Comparison of ENCODE assay signal across 9 cellular contexts in genomic region chr17:77125432-77125901, GRCh38. TPM values are rescaled to one million over a fixed set of nuclear protein-coding genes. Genes with fewer than 3 reads are reported as not detected.
DNase-seq lines count a peak whose midpoint lies in the region; ATAC-seq, FAIRE-seq and TF ChIP-seq lines count a peak whose summit lies in the region.
"Had no signal": no experiment of that assay in that cellular context is flagged by ENCODE, and none has a peak within 500 bp of the region (broad histone marks: within the 10 kb centered on the region; RNA-seq: fewer than 3 reads in every experiment).

No MANE protein-coding gene starts in this region.

- POLR2A ChIA-PET in Panc1 (lab: Charles Lee): interaction anchor here (0.6 to 2.0 kb wide), 10 partner anchors 9 to 1957 kb away, joined by 3 to 8 read pairs (median 4); partner anchors contain the start of gene SEC14L1

- FAIRE-seq in G401.6 (lab: Jason Lieb, UNC): peak; percentile 98

- H3K27me3 ChIP-seq in Panc1 (ENCODE audit: control insufficient read depth, insufficient read depth, low read length) (no peaks in the 10 kb centered on the region), parathyroid adenoma (ENCODE audit: control insufficient read depth, insufficient read depth, low read length) (no peaks in the 10 kb centered on the region)

- H3K4me3 ChIP-seq in Panc1 (ENCODE audit: low read depth in 2 of 2, low read length in 2 of 2) (peak overlapping the region in 1 of 2 experiments; percentile 12; a peak in 1 of 4 replicates), epithelial cell of esophagus (ENCODE audit: low read length) (no peak overlapping the region), parathyroid adenoma (ENCODE audit: low read depth, low read length) (no peak overlapping the region)

- peak; percentile 85 for ATAC-seq in Panc1
- no peak for ATAC-seq in HG02763 (IDR thresholded peaks at IDR 0.05; ENCODE audit: unreplicated experiment)
- no peak for ATAC-seq in HG03439 (IDR thresholded peaks at IDR 0.05; ENCODE audit: unreplicated experiment)

- intact Hi-C loops in Panc1 (cut with micrococcal nuclease; ENCODE audit: unreplicated experiment): no loop called here

- H3K79me2 ChIP-seq in parathyroid adenoma: no peaks in the 10 kb centered on the region

- TF ChIP-seq CTCF in Panc1 (IDR thresholded peaks at IDR 0.05) (no peak), epithelial cell of esophagus (IDR thresholded peaks at IDR 0.05; ENCODE audit: insufficient read depth, low read depth, low read length, missing control alignments) (no peak), parathyroid adenoma (IDR thresholded peaks at IDR 0.05) (no peak)

- H3K4me1 ChIP-seq in Panc1 (ENCODE audit: control insufficient read depth, insufficient read depth, low read length): peaks cover 94% of the 10 kb centered on the region
- no peaks in the 10 kb centered on the region for H3K4me1 ChIP-seq in parathyroid adenoma

- CTCF ChIA-PET in Panc1 (lab: Charles Lee): no interaction called here

- H3K36me3 ChIP-seq in Panc1 (ENCODE audit: control insufficient read depth, insufficient read depth, low read length) (no peaks in the 10 kb centered on the region), parathyroid adenoma (ENCODE audit: control insufficient read depth, insufficient read depth, low read length) (no peaks in the 10 kb centered on the region)

- DNase-seq in Panc1 (ENCODE audit: low read depth, low spot score): peak; percentile 91
- peak; percentile 92 for DNase-seq in epithelial cell of esophagus (ENCODE audit: low read depth)
- no peak for DNase-seq in NCI-H748 (lab: John Stamatoyannopoulos, UW; ENCODE audit: unreplicated experiment)
- no peak for DNase-seq in activated naive CD4-positive, alpha-beta T cell (lab: John Stamatoyannopoulos, UW)
- DNase-seq: mesendoderm had no signal

- BruUV-seq in Panc1 (replicated peaks; lab: Mats Ljungman, UMichigan): no TSS peak

- no peak overlapping the region for H3K9ac ChIP-seq in parathyroid adenoma

- no peak overlapping the region for H2AFZ ChIP-seq in parathyroid adenoma

- H3K9me3 ChIP-seq in Panc1 (ENCODE audit: control insufficient read depth, insufficient read depth, low read depth, low read length) (no peaks in the 10 kb centered on the region), parathyroid adenoma (ENCODE audit: control insufficient read depth, low read length) (no peaks in the 10 kb centered on the region)

- in situ Hi-C loops in Panc1 (cut with HindIII; ENCODE audit: low pct_unique_long_range_greater_than_20kb, low sequenced_read_pairs): no loop called here

- no peak overlapping the region for H3K4me2 ChIP-seq in parathyroid adenoma (ENCODE audit: low read length)

- H3K27ac ChIP-seq in Panc1 (ENCODE audit: low read length) (peak overlapping the region; percentile 95), parathyroid adenoma (peak overlapping the region; percentile 62)

RNA-seq across cellular contexts. Expression of gene SEC14L1, which starts 15.3 kb away (rescaled TPM):
- total RNA-seq in Panc1 (2021; ENCODE audit: unreplicated experiment): 279 TPM
- 156 TPM for polyA plus RNA-seq in Panc1 (2012; ENCODE audit: insufficient read length)

Comparison
In these comparisons a context has a peak if more than half of its experiments do, and no peak if none do; other contexts are left out.
1. DNase-seq: peak in Panc1 (single experiment) and epithelial cell of esophagus (single experiment); none in NCI-H748 (single experiment) and activated naive CD4-positive, alpha-beta T cell (0 of 4).